In genomic region chr11:59380263-59381059, GRCh38 we compare ENCODE assay signal across 13 cellular contexts. TPM values are rescaled to one million over a fixed set of nuclear protein-coding genes. Genes with fewer than 3 reads are reported as not detected.
A peak's percentile ranks its signal among the peaks of the same experiment; 100 is the strongest.
DNase-seq lines count a peak whose midpoint lies in the region; ATAC-seq and TF ChIP-seq lines count a peak whose summit lies in the region.
"Had no signal": no experiment of that assay in that cellular context is flagged by ENCODE, and none has a peak within 500 bp of the region (broad histone marks: within the 10 kb centered on the region; RNA-seq: fewer than 3 reads in every experiment).

No MANE protein-coding gene starts in this region.

- H3K9me3 Mint-ChIP-seq in activated naive CD8-positive, alpha-beta T cell treated with anti-CD3 and anti-CD28 coated beads, Interleukin-2, amount 50 U/mL, for 24 hours: peaks cover 21% of the 10 kb centered on the region
- peaks cover 7% of the 10 kb centered on the region for H3K9me3 Mint-ChIP-seq in activated naive CD8-positive, alpha-beta T cell treated with anti-CD3 and anti-CD28 coated beads for 36 hours

- H3K4ac ChIP-seq in neuronal stem cell (ENCODE audit: low read length): no peak overlapping the region

- H3K27me3 ChIP-seq in thoracic aorta (replicated peaks; ENCODE audit: insufficient read depth) (no peaks in the 10 kb centered on the region), MG63 (no peaks in the 10 kb centered on the region), neuronal stem cell (ENCODE audit: control insufficient read depth in 3 of 3, insufficient read depth in 3 of 3, low read depth in 1 of 3, low read length in 3 of 3) (no peaks in the 10 kb centered on the region)

- H4K8ac ChIP-seq in neuronal stem cell (ENCODE audit: low read depth, low read length): no peak overlapping the region

- no peak overlapping the region for H3K18ac ChIP-seq in neuronal stem cell (ENCODE audit: low read length)

- H3K14ac ChIP-seq in neuronal stem cell (ENCODE audit: low read length): no peak overlapping the region

- H2BK15ac ChIP-seq in neuronal stem cell (ENCODE audit: low read length): no peak overlapping the region

- H3K4me1 Mint-ChIP-seq in activated naive CD8-positive, alpha-beta T cell treated with anti-CD3 and anti-CD28 coated beads, Interleukin-2, amount 50 U/mL, for 24 hours: peaks cover 6% of the 10 kb centered on the region
- no peaks in the 10 kb centered on the region for H3K4me1 Mint-ChIP-seq in activated naive CD8-positive, alpha-beta T cell treated with anti-CD3 and anti-CD28 coated beads for 36 hours

- H2AFZ ChIP-seq in neuronal stem cell (ENCODE audit: low read length): no peak overlapping the region

- TF ChIP-seq CTCF in thoracic aorta (IDR thresholded peaks at IDR 0.05): no peak

- peaks cover 1% of the 10 kb centered on the region for H3K36me3 Mint-ChIP-seq in activated naive CD8-positive, alpha-beta T cell treated with anti-CD3 and anti-CD28 coated beads, Interleukin-2, amount 50 U/mL, for 24 hours (ENCODE audit: low read depth)
- H3K36me3 Mint-ChIP-seq in activated naive CD8-positive, alpha-beta T cell treated with anti-CD3 and anti-CD28 coated beads for 36 hours: no peaks in the 10 kb centered on the region

- no peaks in the 10 kb centered on the region for H3K27me3 Mint-ChIP-seq in activated naive CD8-positive, alpha-beta T cell treated with anti-CD3 and anti-CD28 coated beads, Interleukin-2, amount 50 U/mL, for 24 hours
- H3K27me3 Mint-ChIP-seq in activated naive CD8-positive, alpha-beta T cell treated with anti-CD3 and anti-CD28 coated beads for 36 hours: peaks cover under 1% of the 10 kb centered on the region

- H4K91ac ChIP-seq in neuronal stem cell (ENCODE audit: low read depth, low read length, poor library complexity): no peak overlapping the region

- no peak overlapping the region for H2BK5ac ChIP-seq in neuronal stem cell (ENCODE audit: low read length)

- H3K27ac Mint-ChIP-seq in activated naive CD8-positive, alpha-beta T cell treated with anti-CD3 and anti-CD28 coated beads, Interleukin-2, amount 50 U/mL, for 24 hours: peak overlapping the region; percentile 13
- no peak overlapping the region for H3K27ac Mint-ChIP-seq in activated naive CD8-positive, alpha-beta T cell treated with anti-CD3 and anti-CD28 coated beads for 36 hours

- no peak overlapping the region for H2AK5ac ChIP-seq in neuronal stem cell (ENCODE audit: low read depth, low read length)

- no peak overlapping the region for H3K4me3 Mint-ChIP-seq in activated naive CD8-positive, alpha-beta T cell treated with anti-CD3 and anti-CD28 coated beads, Interleukin-2, amount 50 U/mL, for 24 hours
- no peak overlapping the region for H3K4me3 Mint-ChIP-seq in activated naive CD8-positive, alpha-beta T cell treated with anti-CD3 and anti-CD28 coated beads for 36 hours

- H3K79me1 ChIP-seq in neuronal stem cell (ENCODE audit: low read depth, low read length): no peaks in the 10 kb centered on the region

- H3K4me2 ChIP-seq in neuronal stem cell (ENCODE audit: insufficient read depth, low read length, poor library complexity, severe bottlenecking): no peak overlapping the region
- H3K4me2 ChIP-seq: smooth muscle cell had no signal

- no CpG with 5 or more reads among the region's 2 CpGs for WGBS in neuronal stem cell (ENCODE audit: extremely low coverage in 2 of 2, insufficient read length in 2 of 2, insufficient replicate concordance in 1 of 2), 2 donors

- H3K4me1 ChIP-seq in thoracic aorta (ENCODE audit: control insufficient read depth in 1 of 2, low read depth in 2 of 2) (no peaks in the 10 kb centered on the region), neuronal stem cell (ENCODE audit: control insufficient read depth in 2 of 2, insufficient read depth in 1 of 2, low read depth in 1 of 2, low read length in 2 of 2) (no peaks in the 10 kb centered on the region)

- no peak overlapping the region for H3K9ac ChIP-seq in neuronal stem cell (ENCODE audit: low read depth, low read length, poor library complexity)

- H3K27ac ChIP-seq in thoracic aorta (no peak overlapping the region), neuronal stem cell (replicated peaks; ENCODE audit: low read length) (no peak overlapping the region)
- H3K27ac ChIP-seq: epithelial cell of prostate had no signal

- no peak for DNase-seq in activated naive CD8-positive, alpha-beta T cell treated with anti-CD3 and anti-CD28 coated beads, Interleukin-2, amount 50 U/mL, for 24 hours
- no peak for DNase-seq in activated naive CD8-positive, alpha-beta T cell treated with anti-CD3 and anti-CD28 coated beads for 36 hours
- DNase-seq in thoracic aorta (ENCODE audit: low spot score) (no peak), MG63 (no peak), NCI-H2081 (lab: John Stamatoyannopoulos, UW) (no peak), neuronal stem cell (ENCODE audit: low spot score) (no peak)
- DNase-seq: amniotic stem cell had no signal

- H3K9me3 ChIP-seq in thoracic aorta: no peaks in the 10 kb centered on the region
- H3K9me3 ChIP-seq in MG63: peaks cover 6% of the 10 kb centered on the region
- no peaks in the 10 kb centered on the region for H3K9me3 ChIP-seq in neuronal stem cell (replicated peaks in 1 of 2; ENCODE audit: control insufficient read depth in 2 of 2, insufficient read depth in 1 of 2, low read depth in 1 of 2, low read length in 2 of 2)

- H3K23ac ChIP-seq in neuronal stem cell (ENCODE audit: low read depth, low read length, poor library complexity): no peak overlapping the region

- H3K36me3 ChIP-seq in thoracic aorta (no peaks in the 10 kb centered on the region), MG63 (no peaks in the 10 kb centered on the region), neuronal stem cell (replicated peaks in 1 of 2; ENCODE audit: control insufficient read depth in 2 of 2, insufficient read depth in 2 of 2, low read length in 2 of 2) (no peaks in the 10 kb centered on the region)

- H3K4me3 ChIP-seq in thoracic aorta (peak overlapping the region; percentile 18), MG63 (no peak overlapping the region), neuronal stem cell (ENCODE audit: low read length in 2 of 2) (no peak overlapping the region)
- H3K4me3 ChIP-seq: smooth muscle cell had no signal

- no peak overlapping the region for H2BK12ac ChIP-seq in neuronal stem cell (ENCODE audit: low read length)

- H2BK120ac ChIP-seq in neuronal stem cell (ENCODE audit: low read depth, low read length): no peak overlapping the region

- ATAC-seq in activated naive CD8-positive, alpha-beta T cell treated with anti-CD3 and anti-CD28 coated beads, Interleukin-2, amount 50 U/mL, for 24 hours: no peak
- peak; percentile 92 for ATAC-seq in HG02571 (IDR thresholded peaks at IDR 0.05; ENCODE audit: unreplicated experiment)
- ATAC-seq in HG03378 (IDR thresholded peaks at IDR 0.05; ENCODE audit: unreplicated experiment): peak; percentile 99
- no peak for ATAC-seq in thoracic aorta (ENCODE audit: insufficient number of reproducible peaks, low FRiP score, low read depth)

RNA-seq across cellular contexts. Expression of gene OR5AN1, which starts 21.8 kb away (rescaled TPM):
- not detected for total RNA-seq in activated naive CD8-positive, alpha-beta T cell treated with anti-CD3 and anti-CD28 coated beads for 36 hours
- not detected for total RNA-seq in thoracic aorta
- not detected in 2 replicates for total RNA-seq in MG63 (2014; rRNA removed; shearing (Covaris generic); ENCODE audit: low replicate concordance)
- polyA plus RNA-seq in neuronal stem cell (2013, experiment 1 of 2): not detected
- polyA plus RNA-seq in neuronal stem cell (2013, experiment 2 of 2): not detected
- total RNA-seq: A172, HT1080, smooth muscle cell had no signal
- polyA plus RNA-seq: smooth muscle cell had no signal

RNA-seq across cellular contexts. Expression of gene OR5A2, which starts 45.8 kb away (rescaled TPM):
- total RNA-seq in activated naive CD8-positive, alpha-beta T cell treated with anti-CD3 and anti-CD28 coated beads for 36 hours: not detected
- not detected for total RNA-seq in thoracic aorta
- not detected in 2 replicates for total RNA-seq in MG63 (2014; rRNA removed; shearing (Covaris generic); ENCODE audit: low replicate concordance)
- polyA plus RNA-seq in neuronal stem cell (2013, experiment 1 of 2): not detected
- under 0.01 TPM for polyA plus RNA-seq in neuronal stem cell (2013, experiment 2 of 2)
- total RNA-seq: A172, HT1080, smooth muscle cell had no signal
- polyA plus RNA-seq: smooth muscle cell had no signal

RNA-seq across cellular contexts. Expression of gene OR5A1, which starts 55.8 kb away (rescaled TPM):
- total RNA-seq in activated naive CD8-positive, alpha-beta T cell treated with anti-CD3 and anti-CD28 coated beads for 36 hours: not detected
- not detected for total RNA-seq in thoracic aorta
- total RNA-seq in MG63 (2014; rRNA removed; shearing (Covaris generic); ENCODE audit: low replicate concordance): not detected in 2 replicates
- polyA plus RNA-seq in neuronal stem cell (2013, experiment 1 of 2): 0.24 TPM
- polyA plus RNA-seq in neuronal stem cell (2013, experiment 2 of 2): 0.19 TPM
- total RNA-seq: A172, HT1080, smooth muscle cell had no signal
- polyA plus RNA-seq: smooth muscle cell had no signal

Comparison
In these comparisons a context has a peak if more than half of its experiments do, and no peak if none do; other contexts are left out.
1. ATAC-seq: peak in HG02571 (single experiment) and HG03378 (single experiment); none in activated naive CD8-positive, alpha-beta T cell treated with anti-CD3 and anti-CD28 coated beads, Interleukin-2, amount 50 U/mL, for 24 hours (single experiment) and thoracic aorta (single experiment).